ENCODE assay signal across 8 cellular contexts in the genomic region with DNA sequence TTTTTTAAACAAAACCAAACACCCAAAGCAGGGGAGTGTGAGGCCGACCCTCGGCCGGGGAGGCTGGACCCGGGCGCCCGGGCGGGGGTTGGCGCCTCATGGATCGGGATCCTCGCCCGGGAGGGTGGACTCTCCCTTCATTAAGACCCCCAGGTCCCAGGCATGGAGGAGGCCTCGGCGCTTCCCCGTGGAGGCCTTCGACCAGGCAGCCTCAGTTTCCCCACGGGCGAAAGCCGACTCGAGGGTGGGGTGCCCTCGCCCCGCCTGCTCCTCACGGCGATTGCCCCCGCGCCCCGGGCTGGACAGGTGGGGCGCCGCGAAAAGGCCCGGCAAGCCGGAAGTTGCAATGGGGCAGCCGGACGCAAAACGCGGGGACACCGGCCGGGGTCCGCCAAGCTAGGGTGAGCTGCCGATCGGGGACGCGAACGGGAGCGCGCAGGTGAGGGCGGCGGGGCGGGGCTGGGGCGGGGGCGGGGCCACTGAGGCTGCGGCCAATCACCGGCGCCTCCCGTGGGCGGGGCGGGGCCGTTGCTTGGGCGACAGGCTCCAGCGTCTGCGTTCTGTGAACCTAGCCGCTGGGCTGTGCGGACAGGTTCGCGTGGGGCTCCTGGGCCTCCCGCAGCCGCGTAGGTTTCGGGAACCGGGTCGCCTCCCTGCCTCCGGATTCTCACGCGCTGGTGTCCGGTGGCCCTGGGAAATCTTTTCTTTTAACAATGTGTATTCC. TPM values are rescaled to one million over a fixed set of nuclear protein-coding genes. Genes with fewer than 3 reads are reported as not detected.
A peak's percentile ranks its signal among the peaks of the same experiment; 100 is the strongest.
DNase-seq lines count a peak whose midpoint lies in the region; ATAC-seq, FAIRE-seq and TF ChIP-seq lines count a peak whose summit lies in the region.

No MANE protein-coding gene starts in this region.

- peaks cover 2% of the 10 kb centered on the region for H3K27me3 Mint-ChIP-seq in neural crest cell (ENCODE audit: low read depth)
- no peaks in the 10 kb centered on the region for H3K27me3 Mint-ChIP-seq in stimulated activated naive CD8-positive, alpha-beta T cell treated with anti-CD3 and anti-CD28 coated beads, Interleukin-15, amount 100 ng/mL, for 72 hours

- TF ChIP-seq CTCF in RWPE2 (IDR thresholded peaks at IDR 0.05; ENCODE audit: poor library complexity, severe bottlenecking) (no peak), fibroblast of villous mesenchyme (IDR thresholded peaks at IDR 0.05; ENCODE audit: insufficient read depth, low read depth, low read length) (no peak), neural crest cell (conservative IDR thresholded peaks at IDR 0.05) (no peak)

- no peaks in the 10 kb centered on the region for H3K36me3 Mint-ChIP-seq in neural crest cell (ENCODE audit: low read depth)

- peak; percentile 53 for TF ChIP-seq POLR2A in H54 (IDR thresholded peaks at IDR 0.05; ENCODE audit: low read depth, low read length)

- peak; percentile 95 for ATAC-seq in RWPE2 (ENCODE audit: low read depth)
- ATAC-seq in stimulated activated naive CD8-positive, alpha-beta T cell treated with anti-CD3 and anti-CD28 coated beads, Interleukin-15, amount 100 ng/mL, for 72 hours: peak; percentile 93

- H3K36me3 ChIP-seq in MG63 (no peaks in the 10 kb centered on the region), RWPE2 (ENCODE audit: low read depth) (no peaks in the 10 kb centered on the region)

- peak overlapping the region; percentile 33 for H3K27ac ChIP-seq in RWPE2 (ENCODE audit: poor library complexity, severe bottlenecking)

- H3K9me3 ChIP-seq in MG63 (no peaks in the 10 kb centered on the region), RWPE2 (ENCODE audit: severe bottlenecking) (no peaks in the 10 kb centered on the region)

- H3K4me1 Mint-ChIP-seq in neural crest cell: peaks cover 30% of the 10 kb centered on the region
- peaks cover 42% of the 10 kb centered on the region for H3K4me1 Mint-ChIP-seq in stimulated activated naive CD8-positive, alpha-beta T cell treated with anti-CD3 and anti-CD28 coated beads, Interleukin-15, amount 100 ng/mL, for 72 hours

- no peaks in the 10 kb centered on the region for H3K9me3 Mint-ChIP-seq in neural crest cell
- H3K9me3 Mint-ChIP-seq in stimulated activated naive CD8-positive, alpha-beta T cell treated with anti-CD3 and anti-CD28 coated beads, Interleukin-15, amount 100 ng/mL, for 72 hours: no peaks in the 10 kb centered on the region

- peak; percentile 88 for DNase-seq in EL
- DNase-seq in H54 (ENCODE audit: insufficient read length, low spot score): peak; percentile 95
- DNase-seq in MG63: peak; percentile 96
- peak; percentile 92 for DNase-seq in RWPE2 (ENCODE audit: low spot score)
- peak; percentile 90 for DNase-seq in activated gamma-delta T cell (lab: John Stamatoyannopoulos, UW)
- peak; percentile 88 for DNase-seq in fibroblast of villous mesenchyme (ENCODE audit: low read depth)
- DNase-seq in neural crest cell (ENCODE audit: low read depth, low spot score): peak; percentile 92
- DNase-seq in stimulated activated naive CD8-positive, alpha-beta T cell treated with anti-CD3 and anti-CD28 coated beads, Interleukin-15, amount 100 ng/mL, for 72 hours: peak; percentile 93 to 94

- H3K27me3 ChIP-seq in MG63 (no peaks in the 10 kb centered on the region), RWPE2 (ENCODE audit: insufficient read depth, poor library complexity, severe bottlenecking) (no peaks in the 10 kb centered on the region)

- no peak for FAIRE-seq in H54 (lab: Jason Lieb, UNC)

- peak overlapping the region; percentile 88 for H3K4me3 Mint-ChIP-seq in neural crest cell
- H3K4me3 Mint-ChIP-seq in stimulated activated naive CD8-positive, alpha-beta T cell treated with anti-CD3 and anti-CD28 coated beads, Interleukin-15, amount 100 ng/mL, for 72 hours: peak overlapping the region; percentile 86 to 87

- no peak overlapping the region for H3K27ac Mint-ChIP-seq in neural crest cell (ENCODE audit: unreplicated experiment)
- peak overlapping the region; percentile 80 to 88 for H3K27ac Mint-ChIP-seq in stimulated activated naive CD8-positive, alpha-beta T cell treated with anti-CD3 and anti-CD28 coated beads, Interleukin-15, amount 100 ng/mL, for 72 hours

- H3K4me1 ChIP-seq in RWPE2 (ENCODE audit: insufficient read depth, poor library complexity, severe bottlenecking): peaks cover 4% of the 10 kb centered on the region

- H3K4me3 ChIP-seq in MG63 (peak overlapping the region; percentile 69), RWPE2 (ENCODE audit: severe bottlenecking) (peak overlapping the region; percentile 49), fibroblast of villous mesenchyme (ENCODE audit: low read depth, low read length) (peak overlapping the region; percentile 72)

RNA-seq across cellular contexts. Expression of a gene that starts 6.0 kb away (rescaled TPM):
- total RNA-seq in MG63 (2014; rRNA removed; shearing (Covaris generic); ENCODE audit: low replicate concordance): 15.5 and 22.6 TPM in 2 replicates
- total RNA-seq in fibroblast of villous mesenchyme (14.2 and 18.4 TPM in 2 replicates), neural crest cell (19.7 and 21.1 TPM in 2 replicates)

RNA-seq across cellular contexts. Expression of a gene that starts 7.3 kb away (rescaled TPM):
- not detected in 2 replicates for total RNA-seq in MG63 (2014; rRNA removed; shearing (Covaris generic); ENCODE audit: low replicate concordance)
- total RNA-seq in fibroblast of villous mesenchyme (under 0.01 TPM in 1 of 2 replicates, not detected in the other), neural crest cell (not detected in 2 replicates)

RNA-seq across cellular contexts. Expression of a gene that starts 28.5 kb away (rescaled TPM):
- total RNA-seq in MG63 (2014; rRNA removed; shearing (Covaris generic); ENCODE audit: low replicate concordance): 2.8 and 11.9 TPM in 2 replicates
- total RNA-seq in fibroblast of villous mesenchyme: 3.5 and 5.5 TPM in 2 replicates
- 14.9 and 15.9 TPM in 2 replicates for total RNA-seq in neural crest cell

RNA-seq across cellular contexts. Expression of a gene that starts 40.9 kb away (rescaled TPM):
- total RNA-seq in MG63 (2014; rRNA removed; shearing (Covaris generic); ENCODE audit: low replicate concordance): 4.4 and 11.5 TPM in 2 replicates
- total RNA-seq in fibroblast of villous mesenchyme (12.6 and 25.0 TPM in 2 replicates), neural crest cell (not detected in 2 replicates)

Comparison
In these comparisons a context has a peak if more than half of its experiments do, and no peak if none do; other contexts are left out.
1. Peak in every context shown above with its lines: DNase-seq, ATAC-seq, H3K4me3 ChIP-seq and H3K27ac ChIP-seq.